ENCODE assay signal across 1 cellular context in genomic region chr5:35651002-35651756, GRCh38.
TF ChIP-seq lines count a peak whose summit lies in the region.

No MANE protein-coding gene starts in this region.

TF ChIP-seq in GM23338, 12 proteins besides CTCF, POLR2A, EP300 and RAD21 (continued from another document):
- TF ChIP-seq ZNF462 (CRISPR knock-in tag; IDR thresholded peaks at IDR 0.05) (no peak), EZH2phosphoT487 (IDR thresholded peaks at IDR 0.05; ENCODE audit: unreplicated experiment) (no peak), JUNB (IDR thresholded peaks at IDR 0.05; ENCODE audit: unreplicated experiment) (no peak), POLR2AphosphoS5 (IDR thresholded peaks at IDR 0.05; ENCODE audit: low read depth) (no peak), STAT1 (IDR thresholded peaks at IDR 0.05; ENCODE audit: unreplicated experiment) (no peak), ETS1 (IDR thresholded peaks at IDR 0.05) (no peak), ZNF331 (CRISPR knock-in tag; IDR thresholded peaks at IDR 0.05; ENCODE audit: low read depth) (no peak), EZH2 (IDR thresholded peaks at IDR 0.05; ENCODE audit: low read depth, unreplicated experiment) (no peak), ZNF114 (CRISPR knock-in tag; IDR thresholded peaks at IDR 0.05) (no peak)
